ENCODE assay signal across 9 cellular contexts in the genomic region with DNA sequence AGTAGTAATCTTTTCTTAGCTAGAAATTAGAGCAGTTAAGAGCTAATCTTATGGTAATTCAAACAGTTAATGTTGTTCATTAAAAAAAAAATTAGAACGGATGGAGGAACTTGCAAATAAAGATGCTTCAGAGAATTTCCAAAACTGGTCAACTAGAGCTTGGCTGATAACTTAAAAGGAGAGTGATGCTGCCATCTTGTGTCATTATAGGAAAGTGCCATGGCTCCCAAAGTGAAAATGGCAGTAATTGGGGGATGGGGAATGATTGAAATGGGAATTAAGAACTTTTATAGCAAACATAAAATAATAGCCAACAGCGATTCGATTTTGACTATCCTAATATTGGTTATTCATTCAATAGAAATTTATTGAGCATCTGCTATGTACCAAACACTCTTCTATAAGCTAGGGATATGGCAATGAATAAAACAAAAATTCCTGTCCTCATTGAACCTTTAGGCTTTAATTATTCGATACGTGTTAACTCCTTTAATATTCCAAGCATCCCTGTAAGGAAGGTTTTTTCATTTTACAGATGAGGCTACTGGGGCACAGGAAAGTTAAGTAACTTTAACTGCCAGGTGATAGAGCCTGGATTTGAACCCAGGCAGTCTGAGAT. TPM values are rescaled to one million over a fixed set of nuclear protein-coding genes. Genes with fewer than 3 reads are reported as not detected.
DNase-seq lines count a peak whose midpoint lies in the region; ATAC-seq and TF ChIP-seq lines count a peak whose summit lies in the region.
"Had no signal": no experiment of that assay in that cellular context is flagged by ENCODE, and none has a peak within 500 bp of the region (broad histone marks: within the 10 kb centered on the region; RNA-seq: fewer than 3 reads in every experiment).

No MANE protein-coding gene starts in this region.

- POLR2A ChIA-PET in PC-9 (lab: Charles Lee; ENCODE audit: unreplicated experiment) = interaction anchor here (0.6 kb wide), 3 partner anchors 15 to 1276 kb away, joined by 7 to 10 read pairs (median 8); no protein-coding TSS in a partner anchor

- H3K27me3 Mint-ChIP-seq in endothelial cell (ENCODE audit: unreplicated experiment) = no peaks in the 10 kb centered on the region

- H3K4me1 Mint-ChIP-seq in endothelial cell (ENCODE audit: unreplicated experiment) = peaks cover 1% of the 10 kb centered on the region

- H3K36me3 Mint-ChIP-seq in endothelial cell (ENCODE audit: low read depth, unreplicated experiment) = no peaks in the 10 kb centered on the region

- peaks cover 4% of the 10 kb centered on the region for H3F3A ChIP-seq in PC-9 (ENCODE audit: insufficient read depth, low read depth)

- no TSS peak for BruUV-seq in PC-9 (replicated peaks; lab: Mats Ljungman, UMichigan)

- intact Hi-C loops in PC-9 (cut with micrococcal nuclease; ENCODE audit: unreplicated experiment) = loop anchor here (1.0 to 10.0 kb wide), 5 partner anchors 236 to 1444 kb away; no protein-coding TSS in a partner anchor
- intact Hi-C loops in mucosa of descending colon (cut with DNase I, micrococcal nuclease) = loop anchor here (5.0 to 10.0 kb wide), 3 partner anchors 1210 to 1303 kb away; no protein-coding TSS in a partner anchor

- CTCF ChIA-PET in PC-9 (lab: Charles Lee) = interaction anchor here (0.5 to 1.8 kb wide), 9 partner anchors 10 to 1301 kb away, joined by 3 to 10 read pairs (median 4); no protein-coding TSS in a partner anchor

- H3K36me3 ChIP-seq in PC-9 (ENCODE audit: low read depth) = no peaks in the 10 kb centered on the region
- H3K36me3 ChIP-seq in mucosa of descending colon (ENCODE audit: low read depth) = no peaks in the 10 kb centered on the region

- no peaks in the 10 kb centered on the region; the same call in 1 of the 2 replicates for H3K9me3 ChIP-seq in PC-9 (ENCODE audit: insufficient read depth, low read depth)
- H3K9me3 ChIP-seq in mucosa of descending colon = no peaks in the 10 kb centered on the region

- H3K4me1 ChIP-seq in PC-9 (replicated peaks; ENCODE audit: insufficient read depth) (peaks cover 9% of the 10 kb centered on the region), mucosa of descending colon (ENCODE audit: low read depth) (no peaks in the 10 kb centered on the region)

- no peak overlapping the region for H3K4me2 ChIP-seq in PC-9

- H3K79me2 ChIP-seq in PC-9 (ENCODE audit: low read depth) = no peaks in the 10 kb centered on the region

- ATAC-seq in mucosa of descending colon (peak; percentile 64), HG02884 (IDR thresholded peaks at IDR 0.05; ENCODE audit: unreplicated experiment) (no peak), GM18520 (IDR thresholded peaks at IDR 0.05; ENCODE audit: unreplicated experiment) (no peak)

- no peaks in the 10 kb centered on the region for H3K9me2 ChIP-seq in PC-9 (ENCODE audit: insufficient read depth)

- H4K20me1 ChIP-seq in PC-9 (ENCODE audit: insufficient read depth) = no peaks in the 10 kb centered on the region

- H3K4me3 ChIP-seq in PC-9 (no peak overlapping the region), mucosa of descending colon (no peak overlapping the region)

- no peaks in the 10 kb centered on the region for H3K27me3 ChIP-seq in PC-9 (ENCODE audit: insufficient read depth, low read depth)

- H3K27ac ChIP-seq in PC-9 = no peak overlapping the region

- TF ChIP-seq CTCF in PC-9 (conservative IDR thresholded peaks at IDR 0.05) (peak; percentile 86), endothelial cell (IDR thresholded peaks at IDR 0.05; ENCODE audit: unreplicated experiment) (peak; percentile 70), mucosa of descending colon (IDR thresholded peaks at IDR 0.05) (peak; percentile 40)

- H3K9me3 Mint-ChIP-seq in endothelial cell (ENCODE audit: unreplicated experiment) = no peaks in the 10 kb centered on the region
- H3K9me3 Mint-ChIP-seq: T-helper 1 cell treated with Interleukin-12 subunit alpha and Interleukin-12 subunit beta and Interleukin-4 antibody, amounts not matched to agents 30 μg/mL and 1 μg/mL, for 36 hours had no signal

- no peak overlapping the region for H3K27ac Mint-ChIP-seq in endothelial cell (ENCODE audit: unreplicated experiment)
- H3K27ac Mint-ChIP-seq: T-helper 1 cell treated with Interleukin-12 subunit alpha and Interleukin-12 subunit beta and Interleukin-4 antibody, amounts not matched to agents 30 μg/mL and 1 μg/mL, for 36 hours had no signal

- DNase-seq in DMS79 treated with DMSO at 0.1 percent for 48 hours (lab: John Stamatoyannopoulos, UW) (peak; percentile 63), HPDE6-E6E7 (ENCODE audit: extremely low spot score) (peak; percentile 33), PC-9 (peak; percentile 34 to 57), endothelial cell (ENCODE audit: low spot score) (peak; percentile 44), mucosa of descending colon (peak in 1 of 3 donors; percentile 66)
- DNase-seq in activated effector memory CD4-positive, alpha-beta T cell treated with Interleukin-2 at 50 U/mL for 16 hours = no peak

- no peak overlapping the region for H3K4me3 Mint-ChIP-seq in endothelial cell (ENCODE audit: unreplicated experiment)
- H3K4me3 Mint-ChIP-seq: T-helper 1 cell treated with Interleukin-12 subunit alpha and Interleukin-12 subunit beta and Interleukin-4 antibody, amounts not matched to agents 30 μg/mL and 1 μg/mL, for 36 hours had no signal

- H2AFZ ChIP-seq in PC-9 = no peak overlapping the region

RNA-seq across cellular contexts. Expression of gene PLPP3, which starts 5.7 kb away (rescaled TPM):
- total RNA-seq in PC-9 (2021) (16.5 and 22.4 TPM in 2 replicates), endothelial cell (ENCODE audit: unreplicated experiment) (33.5 TPM), mucosa of descending colon (10 to 100 TPM; 25.3 to 80.5 (median 42.3) TPM)
